30 cellular contexts compared by ENCODE assay signal in genomic region chr4:151329217-151330007, GRCh38. TPM values are rescaled to one million over a fixed set of nuclear protein-coding genes. Genes with fewer than 3 reads are reported as not detected.
DNase-seq lines count a peak whose midpoint lies in the region; ATAC-seq, FAIRE-seq and TF ChIP-seq lines count a peak whose summit lies in the region.
"Had no signal": no experiment of that assay in that cellular context is flagged by ENCODE, and none has a peak within 500 bp of the region (broad histone marks: within the 10 kb centered on the region; RNA-seq: fewer than 3 reads in every experiment).

No MANE protein-coding gene starts in this region.

- ATAC-seq in pancreas, result no peak
- no peak for ATAC-seq in GM21526 (IDR thresholded peaks at IDR 0.05; ENCODE audit: low FRiP score, unreplicated experiment)
- no peak for ATAC-seq in heart right ventricle
- ATAC-seq: activated T-cell treated with anti-CD3 and anti-CD28 coated beads, Interleukin-2, amount 50 U/mL, for 72 hours; natural killer cell treated with Interleukin-12 subunit alpha and Interleukin-12 subunit beta and Interleukin-15 and Interleukin-18, amount 100 ng/mL, for 72 hours; sciatic nerve had no signal

- TF ChIP-seq CTCF in pancreas (IDR thresholded peaks at IDR 0.05) (no peak), RWPE1 (conservative IDR thresholded peaks at IDR 0.05; ENCODE audit: low read depth) (no peak), heart right ventricle (IDR thresholded peaks at IDR 0.05) (no peak)

- H3K9me3 ChIP-seq in pancreas, result no peaks in the 10 kb centered on the region
- no peaks in the 10 kb centered on the region for H3K9me3 ChIP-seq in heart right ventricle
- H3K9me3 ChIP-seq: esophagus muscularis mucosa, SJCRH30 had no signal

- FAIRE-seq in pancreas (lab: Jason Lieb, UNC), result peak; percentile 45

- DNase-seq in EH (ENCODE audit: low read depth), result peak; percentile 50
- DNase-seq in LoVo (ENCODE audit: low spot score), result peak; percentile 57
- DNase-seq in epithelial cell of prostate (ENCODE audit: low read depth, low spot score), result peak; percentile 60
- no peak for DNase-seq in pancreas
- no peak for DNase-seq in ecto neural progenitor cell (ENCODE audit: low spot score)
- no peak for DNase-seq in RWPE1 (ENCODE audit: low spot score)
- DNase-seq in heart right ventricle, result no peak
- DNase-seq: activated CD4-positive, alpha-beta T cell treated with anti-CD3 and anti-CD28 coated beads, Interleukin-2, amount 10 ng/mL, durations not matched to agents 24 days and 14 days; activated naive CD4-positive, alpha-beta T cell treated with anti-CD3 and anti-CD28 coated beads, Interleukin-2, amount 10 ng/mL, durations not matched to agents 7 days and 5 days; activated T-cell treated with anti-CD3 and anti-CD28 coated beads, Interleukin-2, amount 50 U/mL, for 72 hours; caudate nucleus; GF-D8; glutamatergic neuron; H9; NCI-H1048; NCI-H187 treated with DMSO at 0.1 percent for 48 hours; NCI-H2227 treated with DMSO at 0.1 percent for 48 hours; NCI-H82; SJCRH30 had no signal

- peak overlapping the region; percentile 88 for H3K27ac ChIP-seq in epithelial cell of prostate
- H3K27ac ChIP-seq in pancreas, result no peak overlapping the region
- no peak overlapping the region for H3K27ac ChIP-seq in RWPE1
- H3K27ac ChIP-seq in heart right ventricle, result no peak overlapping the region
- H3K27ac ChIP-seq: esophagus muscularis mucosa, KMS-11, SJCRH30, VCaP had no signal

- 83 to 88% methylated on average over 4 of the region's 4 CpGs for WGBS in pancreas, 2 donors
- WGBS in heart right ventricle, 2 donors, result 93 to 95% methylated on average over 4 of the region's 4 CpGs

- CTCF ChIA-PET in RWPE1 (lab: Yijun Ruan, JAX), result interaction anchor here (0.6 kb wide), 1 partner anchor 427 kb away, joined by 3 read pairs; no protein-coding TSS in a partner anchor

- H3K4me3 ChIP-seq in pancreas (no peak overlapping the region), heart right ventricle (no peak overlapping the region)
- H3K4me3 ChIP-seq: esophagus muscularis mucosa, SJCRH30 had no signal

- POLR2A ChIA-PET in RWPE1 (lab: Yijun Ruan, JAX; ENCODE audit: low non-redundant PET), result no interaction called here

- intact Hi-C loops in pancreas (cut with DNase I), result no loop called here
- intact Hi-C loops in heart right ventricle (cut with DNase I), result loop anchor here in 1 of 10 donors (5.0 to 10.0 kb wide), 2 partner anchors 33 to 125 kb away; no protein-coding TSS in a partner anchor

- H3K36me3 ChIP-seq in pancreas, result no peaks in the 10 kb centered on the region
- H3K36me3 ChIP-seq in heart right ventricle, result no peaks in the 10 kb centered on the region
- H3K36me3 ChIP-seq: esophagus muscularis mucosa, SJCRH30 had no signal

- H3K27me3 ChIP-seq in pancreas (no peaks in the 10 kb centered on the region), heart right ventricle (peaks cover 0 to 25% (median 0%) of the 10 kb centered on the region in 7 donors)
- H3K27me3 ChIP-seq: esophagus muscularis mucosa, SJCRH30 had no signal

- H3K4me1 ChIP-seq in pancreas (peaks cover 0 to 3% (median 0%) of the 10 kb centered on the region in 3 donors), heart right ventricle (peaks cover 0 to 5% (median 0%) of the 10 kb centered on the region in 9 donors)
- H3K4me1 ChIP-seq: SJCRH30 had no signal

RNA-seq across cellular contexts. Expression of gene SH3D19, which starts 4.0 kb away (rescaled TPM):
- total RNA-seq in pancreas (10 to 100 TPM; 11.9 to 34.5 (median 14.6) TPM), heart right ventricle (100 to 1,000 TPM in 9 of 10 donors, 10 to 100 TPM in 1; 97.4 to 175 (median 123) TPM)
- polyA plus RNA-seq in pancreas (10 to 100 TPM; 12.3 to 13.1 TPM), heart right ventricle (10 to 100 TPM; 32.4 to 71.8 TPM)
- total RNA-seq: activated CD4-positive, alpha-beta T cell treated with anti-CD3 and anti-CD28 coated beads, Interleukin-2, amount 10 ng/mL, durations not matched to agents 24 days and 14 days; natural killer cell treated with Interleukin-12 subunit alpha and Interleukin-12 subunit beta and Interleukin-15 and Interleukin-18, amount 100 ng/mL, for 72 hours; OCI-LY7 had no signal

RNA-seq across cellular contexts. Expression of gene PRSS48, which starts 52.5 kb away (rescaled TPM):
- total RNA-seq in pancreas (not detected), heart right ventricle (not detected)
- polyA plus RNA-seq in pancreas (not detected), heart right ventricle (not detected)
- total RNA-seq: activated CD4-positive, alpha-beta T cell treated with anti-CD3 and anti-CD28 coated beads, Interleukin-2, amount 10 ng/mL, durations not matched to agents 24 days and 14 days; activated T-cell treated with anti-CD3 and anti-CD28 coated beads, Interleukin-2, amount 50 U/mL, for 72 hours; dermis microvascular lymphatic vessel endothelial cell; esophagus muscularis mucosa; H9; mesenteric fat pad; natural killer cell treated with Interleukin-12 subunit alpha and Interleukin-12 subunit beta and Interleukin-15 and Interleukin-18, amount 100 ng/mL, for 72 hours; OCI-LY7; sciatic nerve; SJCRH30; subcutaneous adipose tissue; urinary bladder had no signal
- polyA plus RNA-seq: urinary bladder had no signal

Comparison
In these comparisons a context has a peak if more than half of its experiments do, and no peak if none do; other contexts are left out.
1. DNase-seq: peak in EH (single experiment), LoVo (single experiment) and epithelial cell of prostate (single experiment); none in pancreas (0 of 6), ecto neural progenitor cell (single experiment), RWPE1 (single experiment) and heart right ventricle (0 of 2).